In the genomic region with DNA sequence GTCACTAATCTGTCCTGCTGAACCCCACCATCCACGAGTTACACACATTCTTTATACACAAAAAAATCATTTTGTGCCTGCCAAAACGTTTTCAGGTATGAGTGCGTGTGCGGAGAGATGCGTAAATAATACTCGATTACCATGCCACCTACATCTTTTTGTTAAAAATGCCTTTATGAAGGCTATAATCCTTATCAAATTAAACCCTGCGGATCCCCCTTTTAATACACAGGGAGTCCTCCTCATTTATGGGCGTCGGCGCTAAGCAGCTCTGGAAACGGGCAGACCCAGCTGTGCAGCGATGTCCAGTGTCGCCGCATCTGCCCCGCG, we compare ENCODE assay signal across 9 cellular contexts.
DNase-seq lines count a peak whose midpoint lies in the region; ATAC-seq and TF ChIP-seq lines count a peak whose summit lies in the region.
"Had no signal": no experiment of that assay in that cellular context is flagged by ENCODE, and none has a peak within 500 bp of the region (broad histone marks: within the 10 kb centered on the region; RNA-seq: fewer than 3 reads in every experiment).

No MANE protein-coding gene starts in this region.

- H3K9me3 Mint-ChIP-seq in Caco-2 (ENCODE audit: unreplicated experiment), result no peaks in the 10 kb centered on the region

- H3K27me3 Mint-ChIP-seq in Caco-2 (ENCODE audit: insufficient read depth, unreplicated experiment), result peaks cover 11% of the 10 kb centered on the region

- H3K36me3 Mint-ChIP-seq in Caco-2 (ENCODE audit: insufficient read depth, unreplicated experiment), result no peaks in the 10 kb centered on the region

- H3K9me3 ChIP-seq in Caco-2, result no peaks in the 10 kb centered on the region
- H3K9me3 ChIP-seq in Loucy (ENCODE audit: insufficient read depth, low read depth, low read length), result no peaks in the 10 kb centered on the region
- H3K9me3 ChIP-seq in psoas muscle, result no peaks in the 10 kb centered on the region
- H3K9me3 ChIP-seq: gastroesophageal sphincter had no signal

- no peak overlapping the region for H2AFZ ChIP-seq in Loucy (ENCODE audit: low read length)

- no peaks in the 10 kb centered on the region for H3K9me2 ChIP-seq in Loucy (replicated peaks; ENCODE audit: low read depth, low read length)

- ATAC-seq in psoas muscle (peak in 1 of 4 donors; percentile 51), HG03135 (IDR thresholded peaks at IDR 0.05; ENCODE audit: unreplicated experiment) (no peak), HG03469 (IDR thresholded peaks at IDR 0.05; ENCODE audit: unreplicated experiment) (no peak)
- ATAC-seq: gastroesophageal sphincter had no signal

- no peaks in the 10 kb centered on the region for H3K4me1 ChIP-seq in Caco-2
- H3K4me1 ChIP-seq in Loucy (ENCODE audit: insufficient read depth, low read length, poor library complexity, severe bottlenecking), result peaks cover 27% of the 10 kb centered on the region
- peaks cover 15% of the 10 kb centered on the region for H3K4me1 ChIP-seq in psoas muscle

- DNase-seq in Caco-2 (no peak), fibroblast of the aortic adventitia (ENCODE audit: low read depth) (no peak), psoas muscle (no peak), SIG-M5 (lab: John Stamatoyannopoulos, UW) (no peak)
- no peak for DNase-seq in activated CD4-positive, CD25-positive, alpha-beta regulatory T cell treated with anti-CD3 and anti-CD28 coated beads, Interleukin-2, amount 50 U/mL, for 72 hours

- H3K27ac ChIP-seq in psoas muscle, result no peak overlapping the region
- H3K27ac ChIP-seq: gastroesophageal sphincter had no signal

- H3K4me2 ChIP-seq in Loucy (ENCODE audit: low read depth, low read length, poor library complexity, severe bottlenecking), result no peak overlapping the region

- no peak overlapping the region for H3K9ac ChIP-seq in Loucy (ENCODE audit: low read depth, low read length, poor library complexity, severe bottlenecking)

- no peak for TF ChIP-seq CTCF in Caco-2 (IDR thresholded peaks at IDR 0.05; ENCODE audit: insufficient read depth in 1 of 2, low read depth in 1 of 2, low read length in 1 of 2, severe bottlenecking in 1 of 2, unreplicated experiment in 1 of 2)
- TF ChIP-seq CTCF in Loucy (conservative IDR thresholded peaks at IDR 0.05; ENCODE audit: low read length), result no peak
- TF ChIP-seq CTCF in fibroblast of the aortic adventitia (IDR thresholded peaks at IDR 0.05; ENCODE audit: insufficient read depth, low read length), result no peak
- TF ChIP-seq CTCF in psoas muscle (IDR thresholded peaks at IDR 0.05), result no peak

- peaks cover 7% of the 10 kb centered on the region for H3K4me1 Mint-ChIP-seq in Caco-2 (ENCODE audit: low read depth, unreplicated experiment)

- H3K79me2 ChIP-seq in Loucy (ENCODE audit: insufficient read depth, low read length), result peaks cover 3% of the 10 kb centered on the region; the same call in 1 of the 2 replicates

- CTCF ChIA-PET in Caco-2 (lab: Charles Lee), result interaction anchor here (1.0 kb wide), 1 partner anchor 513 kb away, joined by 3 read pairs; no protein-coding TSS in a partner anchor

- intact Hi-C loops in Caco-2 (cut with micrococcal nuclease; ENCODE audit: unreplicated experiment), result no loop called here
- intact Hi-C loops in psoas muscle (cut with DNase I), result no loop called here

- peak overlapping the region; percentile 29 for H3K4me3 ChIP-seq in Caco-2 (ENCODE audit: low read depth, low read length)
- peak overlapping the region; percentile 15 for H3K4me3 ChIP-seq in Loucy (ENCODE audit: low read length, poor library complexity, severe bottlenecking)
- peak overlapping the region; percentile 51 for H3K4me3 ChIP-seq in fibroblast of the aortic adventitia (ENCODE audit: low read depth, low read length)
- peak overlapping the region; percentile 65 for H3K4me3 ChIP-seq in psoas muscle

- POLR2A ChIA-PET in Caco-2 (lab: Charles Lee), result no interaction called here

- 9 to 13% (median 12%) methylated on average over 16 of the region's 16 CpGs for WGBS in psoas muscle, 3 donors

- H3K4me3 Mint-ChIP-seq in Caco-2 (ENCODE audit: unreplicated experiment), result peak overlapping the region; percentile 75

- no TSS peak for BruUV-seq in Caco-2 (replicated peaks; lab: Mats Ljungman, UMichigan)

- no peaks in the 10 kb centered on the region for H3F3A ChIP-seq in Loucy (ENCODE audit: low read depth)

- peak overlapping the region; percentile 13 for H3K27ac Mint-ChIP-seq in Caco-2 (ENCODE audit: unreplicated experiment)

- H3K27me3 ChIP-seq in Caco-2 (replicated peaks; ENCODE audit: control insufficient read depth, insufficient read depth, low read length) (no peaks in the 10 kb centered on the region), Loucy (ENCODE audit: insufficient read depth, low read length, poor library complexity, severe bottlenecking) (no peaks in the 10 kb centered on the region), psoas muscle (ENCODE audit: insufficient read depth in 3 of 3, low read length in 2 of 3) (peaks cover 0 to 48% (median 9%) of the 10 kb centered on the region in 3 donors)

- no peaks in the 10 kb centered on the region for H4K20me1 ChIP-seq in Loucy (ENCODE audit: insufficient read depth, low read length, poor library complexity, severe bottlenecking)

- no peaks in the 10 kb centered on the region for H3K36me3 ChIP-seq in Caco-2 (ENCODE audit: control insufficient read depth, insufficient read depth, low read length)
- H3K36me3 ChIP-seq in Loucy (ENCODE audit: insufficient read depth, low read length), result no peaks in the 10 kb centered on the region
- H3K36me3 ChIP-seq in psoas muscle (ENCODE audit: insufficient read depth in 1 of 2, low read depth in 1 of 2), result no peaks in the 10 kb centered on the region
- H3K36me3 ChIP-seq: gastroesophageal sphincter had no signal

Comparison
In these comparisons a context has a peak if more than half of its experiments do, and no peak if none do; other contexts are left out.
1. H3K4me3 ChIP-seq: peak in every context shown above with its lines; median percentile 65 in psoas muscle; 51 in fibroblast of the aortic adventitia; 29 in Caco-2; 15 in Loucy.